ENCODE assay signal across 8 cellular contexts in genomic region chr3:135966875-135967274, GRCh38. TPM values are rescaled to one million over a fixed set of nuclear protein-coding genes. Genes with fewer than 3 reads are reported as not detected.
A peak's percentile ranks its signal among the peaks of the same experiment; 100 is the strongest.
DNase-seq lines count a peak whose midpoint lies in the region; FAIRE-seq and TF ChIP-seq lines count a peak whose summit lies in the region.

No MANE protein-coding gene starts in this region.

- peaks cover 8% of the 10 kb centered on the region for H3K9me3 Mint-ChIP-seq in Caco-2 (ENCODE audit: unreplicated experiment)

- H3K4me1 ChIP-seq in Caco-2 (peaks cover 36% of the 10 kb centered on the region), SJSA1 (replicated peaks) (peaks cover 28% of the 10 kb centered on the region), esophagus squamous epithelium (peaks cover 8 to 42% (median 13%) of the 10 kb centered on the region in 3 donors), ovary (ENCODE audit: insufficient read depth) (peaks cover 2% of the 10 kb centered on the region)

- DNase-seq in Caco-2 (no peak), SJSA1 (ENCODE audit: low read depth in 1 of 2, low spot score in 2 of 2) (no peak), esophagus squamous epithelium (lab: John Stamatoyannopoulos, UW) (no peak), ovary (no peak), iPS-NIHi7 (ENCODE audit: extremely low spot score) (no peak), 8988T (no peak), frontal cortex (ENCODE audit: low spot score in 2 of 2) (no peak), DMS153 (lab: John Stamatoyannopoulos, UW) (no peak)

- no peaks in the 10 kb centered on the region for H3K9me3 ChIP-seq in Caco-2
- H3K9me3 ChIP-seq in SJSA1 (replicated peaks), result no peaks in the 10 kb centered on the region
- no peaks in the 10 kb centered on the region for H3K9me3 ChIP-seq in esophagus squamous epithelium
- no peaks in the 10 kb centered on the region for H3K9me3 ChIP-seq in ovary

- TF ChIP-seq POLR2A in esophagus squamous epithelium (IDR thresholded peaks at IDR 0.05) (no peak), ovary (IDR thresholded peaks at IDR 0.05) (no peak)

- H3K4me1 Mint-ChIP-seq in Caco-2 (ENCODE audit: low read depth, unreplicated experiment), result peaks cover 36% of the 10 kb centered on the region

- H3K27ac Mint-ChIP-seq in Caco-2 (ENCODE audit: unreplicated experiment), result no peak overlapping the region

- TF ChIP-seq EP300 in ovary (IDR thresholded peaks at IDR 0.05), result no peak

- H3K27ac ChIP-seq in SJSA1, result no peak overlapping the region
- H3K27ac ChIP-seq in esophagus squamous epithelium, result peak overlapping the region; percentile 89 to 94 (median 92)
- H3K27ac ChIP-seq in ovary, result no peak overlapping the region

- no peaks in the 10 kb centered on the region for H3K27me3 Mint-ChIP-seq in Caco-2 (ENCODE audit: insufficient read depth, unreplicated experiment)

- 42 to 62% methylated on average over 4 of the region's 4 CpGs for WGBS in esophagus squamous epithelium, 2 donors
- 25 to 30% (median 25%) methylated on average over 4 of the region's 4 CpGs for WGBS in ovary, 3 donors

- no peaks in the 10 kb centered on the region for H3K36me3 Mint-ChIP-seq in Caco-2 (ENCODE audit: insufficient read depth, unreplicated experiment)

- H3K36me3 ChIP-seq in Caco-2 (ENCODE audit: control insufficient read depth, insufficient read depth, low read length) (no peaks in the 10 kb centered on the region; the same call in 1 of the 2 replicates), SJSA1 (no peaks in the 10 kb centered on the region; the same call in 1 of the 2 replicates), esophagus squamous epithelium (no peaks in the 10 kb centered on the region), ovary (no peaks in the 10 kb centered on the region)

- peak overlapping the region; percentile 75 for H3K4me3 Mint-ChIP-seq in Caco-2 (ENCODE audit: unreplicated experiment)

- POLR2A ChIA-PET in Caco-2 (lab: Charles Lee), result no interaction called here

- CTCF ChIA-PET in Caco-2 (lab: Charles Lee), result interaction anchor here (2.3 kb wide), 1 partner anchor 75 kb away, joined by 11 read pairs; no protein-coding TSS in a partner anchor

- H3K27me3 ChIP-seq in Caco-2 (replicated peaks; ENCODE audit: control insufficient read depth, insufficient read depth, low read length) (no peaks in the 10 kb centered on the region), SJSA1 (replicated peaks) (no peaks in the 10 kb centered on the region), esophagus squamous epithelium (no peaks in the 10 kb centered on the region), ovary (no peaks in the 10 kb centered on the region)

- intact Hi-C loops in Caco-2 (cut with micrococcal nuclease; ENCODE audit: unreplicated experiment), result loop anchor here (1.0 to 2.0 kb wide), 4 partner anchors 27 to 76 kb away; no protein-coding TSS in a partner anchor
- intact Hi-C loops in esophagus squamous epithelium (cut with DNase I), result no loop called here
- intact Hi-C loops in ovary (cut with DNase I), result no loop called here

- H3K4me3 ChIP-seq in Caco-2 (ENCODE audit: low read depth, low read length), result peak overlapping the region; percentile 54
- H3K4me3 ChIP-seq in SJSA1, result peak overlapping the region; percentile 73
- peak overlapping the region; percentile 75 to 91 (median 87) for H3K4me3 ChIP-seq in esophagus squamous epithelium
- peak overlapping the region; percentile 82 for H3K4me3 ChIP-seq in ovary

- no peak for FAIRE-seq in frontal cortex (lab: Jason Lieb, UNC)

- TF ChIP-seq CTCF in Caco-2 (IDR thresholded peaks at IDR 0.05; ENCODE audit: insufficient read depth in 1 of 2, low read depth in 1 of 2, low read length in 1 of 2, severe bottlenecking in 1 of 2, unreplicated experiment in 1 of 2) (no peak), esophagus squamous epithelium (IDR thresholded peaks at IDR 0.05) (no peak), ovary (IDR thresholded peaks at IDR 0.05) (no peak)

- TSS peak; percentile 38 for BruUV-seq in Caco-2 (replicated peaks; lab: Mats Ljungman, UMichigan)

RNA-seq across cellular contexts. Expression of gene PPP2R3A, which starts 1.3 kb away (rescaled TPM):
- total RNA-seq in Caco-2 (2022), result 9.5 and 10.2 TPM in 2 replicates
- total RNA-seq in SJSA1 (2014; rRNA removed; shearing (Covaris generic)), result 13.0 and 13.2 TPM in 2 replicates
- total RNA-seq in esophagus squamous epithelium, result 10 to 100 TPM in 3 of 4 donors, 1 to 10 TPM in 1; 9.4 to 15.6 (median 13.6) TPM
- total RNA-seq in ovary, result 10 to 100 TPM in 6 of 7 donors, 1 to 10 TPM in 1; 9.9 to 17.7 (median 12.5) TPM
- 1 to 10 TPM; 4.6 to 7.8 TPM for polyA plus RNA-seq in ovary
- total RNA-seq in frontal cortex, result 36.3 TPM

Comparison
In these comparisons a context has a peak if more than half of its experiments do, and no peak if none do; other contexts are left out.
1. H3K27ac ChIP-seq: peak in esophagus squamous epithelium (4 of 4); none in SJSA1 (single experiment) and ovary (0 of 2).
2. Peak in every context shown above with its lines, with median percentiles within 50 percentile points of each other: H3K4me3 ChIP-seq.